1 cellular context compared by ENCODE assay signal in the genomic region with DNA sequence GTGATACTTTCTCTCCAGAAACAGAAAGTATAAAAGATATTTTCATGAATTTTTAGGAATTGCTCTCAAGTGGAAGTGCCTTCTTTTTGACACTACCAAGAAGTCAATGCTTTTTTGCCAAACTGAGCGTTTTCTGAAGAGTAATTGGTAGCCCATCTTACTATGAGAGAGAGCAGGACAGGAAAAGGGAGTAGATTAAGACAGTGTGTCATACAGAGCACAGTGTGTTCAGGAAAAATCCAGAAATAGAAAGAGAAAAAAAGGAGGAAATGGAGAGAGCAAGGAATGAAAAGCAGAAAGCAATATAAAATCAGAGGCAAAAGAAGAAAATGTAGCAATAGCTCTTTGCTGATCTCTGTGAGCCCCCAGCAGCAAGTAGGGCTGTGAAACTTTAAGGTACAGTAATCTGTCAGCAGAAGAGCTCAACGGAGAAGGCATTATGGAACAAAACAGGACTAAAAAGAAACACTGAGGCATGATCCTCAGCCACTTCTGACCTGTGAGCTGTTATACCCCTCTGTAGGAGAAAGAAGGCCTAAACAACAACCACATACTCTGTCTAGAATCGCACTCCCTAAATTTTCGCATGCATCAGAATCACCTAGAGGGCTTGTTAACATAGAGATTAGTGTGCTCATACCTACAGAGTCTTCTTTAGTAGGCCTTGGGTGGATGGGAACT.
TF ChIP-seq lines count a peak whose summit lies in the region.

No MANE protein-coding gene starts in this region.

TF ChIP-seq in GM23338, 12 proteins besides CTCF, POLR2A, EP300 and RAD21 (continued from another document):
- TF ChIP-seq, protein P1, sequence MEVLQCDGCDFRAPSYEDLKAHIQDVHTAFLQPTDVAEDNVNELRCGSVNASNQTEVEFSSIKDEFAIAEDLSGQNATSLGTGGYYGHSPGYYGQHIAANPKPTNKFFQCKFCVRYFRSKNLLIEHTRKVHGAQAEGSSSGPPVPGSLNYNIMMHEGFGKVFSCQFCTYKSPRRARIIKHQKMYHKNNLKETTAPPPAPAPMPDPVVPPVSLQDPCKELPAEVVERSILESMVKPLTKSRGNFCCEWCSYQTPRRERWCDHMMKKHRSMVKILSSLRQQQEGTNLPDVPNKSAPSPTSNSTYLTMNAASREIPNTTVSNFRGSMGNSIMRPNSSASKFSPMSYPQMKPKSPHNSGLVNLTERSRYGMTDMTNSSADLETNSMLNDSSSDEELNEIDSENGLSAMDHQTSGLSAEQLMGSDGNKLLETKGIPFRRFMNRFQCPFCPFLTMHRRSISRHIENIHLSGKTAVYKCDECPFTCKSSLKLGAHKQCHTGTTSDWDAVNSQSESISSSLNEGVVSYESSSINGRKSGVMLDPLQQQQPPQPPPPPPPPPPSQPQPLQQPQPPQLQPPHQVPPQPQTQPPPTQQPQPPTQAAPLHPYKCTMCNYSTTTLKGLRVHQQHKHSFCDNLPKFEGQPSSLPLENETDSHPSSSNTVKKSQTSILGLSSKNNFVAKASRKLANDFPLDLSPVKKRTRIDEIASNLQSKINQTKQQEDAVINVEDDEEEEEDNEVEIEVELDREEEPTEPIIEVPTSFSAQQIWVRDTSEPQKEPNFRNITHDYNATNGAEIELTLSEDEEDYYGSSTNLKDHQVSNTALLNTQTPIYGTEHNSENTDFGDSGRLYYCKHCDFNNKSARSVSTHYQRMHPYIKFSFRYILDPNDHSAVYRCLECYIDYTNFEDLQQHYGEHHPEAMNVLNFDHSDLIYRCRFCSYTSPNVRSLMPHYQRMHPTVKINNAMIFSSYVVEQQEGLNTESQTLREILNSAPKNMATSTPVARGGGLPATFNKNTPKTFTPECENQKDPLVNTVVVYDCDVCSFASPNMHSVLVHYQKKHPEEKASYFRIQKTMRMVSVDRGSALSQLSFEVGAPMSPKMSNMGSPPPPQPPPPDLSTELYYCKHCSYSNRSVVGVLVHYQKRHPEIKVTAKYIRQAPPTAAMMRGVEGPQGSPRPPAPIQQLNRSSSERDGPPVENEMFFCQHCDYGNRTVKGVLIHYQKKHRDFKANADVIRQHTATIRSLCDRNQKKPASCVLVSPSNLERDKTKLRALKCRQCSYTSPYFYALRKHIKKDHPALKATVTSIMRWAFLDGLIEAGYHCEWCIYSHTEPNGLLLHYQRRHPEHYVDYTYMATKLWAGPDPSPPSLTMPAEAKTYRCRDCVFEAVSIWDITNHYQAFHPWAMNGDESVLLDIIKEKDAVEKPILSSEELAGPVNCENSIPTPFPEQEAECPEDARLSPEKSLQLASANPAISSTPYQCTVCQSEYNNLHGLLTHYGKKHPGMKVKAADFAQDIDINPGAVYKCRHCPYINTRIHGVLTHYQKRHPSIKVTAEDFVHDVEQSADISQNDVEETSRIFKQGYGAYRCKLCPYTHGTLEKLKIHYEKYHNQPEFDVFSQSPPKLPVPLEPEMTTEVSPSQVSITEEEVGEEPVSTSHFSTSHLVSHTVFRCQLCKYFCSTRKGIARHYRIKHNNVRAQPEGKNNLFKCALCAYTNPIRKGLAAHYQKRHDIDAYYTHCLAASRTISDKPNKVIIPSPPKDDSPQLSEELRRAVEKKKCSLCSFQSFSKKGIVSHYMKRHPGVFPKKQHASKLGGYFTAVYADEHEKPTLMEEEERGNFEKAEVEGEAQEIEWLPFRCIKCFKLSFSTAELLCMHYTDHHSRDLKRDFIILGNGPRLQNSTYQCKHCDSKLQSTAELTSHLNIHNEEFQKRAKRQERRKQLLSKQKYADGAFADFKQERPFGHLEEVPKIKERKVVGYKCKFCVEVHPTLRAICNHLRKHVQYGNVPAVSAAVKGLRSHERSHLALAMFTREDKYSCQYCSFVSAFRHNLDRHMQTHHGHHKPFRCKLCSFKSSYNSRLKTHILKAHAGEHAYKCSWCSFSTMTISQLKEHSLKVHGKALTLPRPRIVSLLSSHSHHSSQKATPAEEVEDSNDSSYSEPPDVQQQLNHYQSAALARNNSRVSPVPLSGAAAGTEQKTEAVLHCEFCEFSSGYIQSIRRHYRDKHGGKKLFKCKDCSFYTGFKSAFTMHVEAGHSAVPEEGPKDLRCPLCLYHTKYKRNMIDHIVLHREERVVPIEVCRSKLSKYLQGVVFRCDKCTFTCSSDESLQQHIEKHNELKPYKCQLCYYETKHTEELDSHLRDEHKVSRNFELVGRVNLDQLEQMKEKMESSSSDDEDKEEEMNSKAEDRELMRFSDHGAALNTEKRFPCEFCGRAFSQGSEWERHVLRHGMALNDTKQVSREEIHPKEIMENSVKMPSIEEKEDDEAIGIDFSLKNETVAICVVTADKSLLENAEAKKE (CRISPR knock-in tag; IDR thresholded peaks at IDR 0.05) = no peak
